9 cellular contexts compared by ENCODE assay signal in the genomic region with DNA sequence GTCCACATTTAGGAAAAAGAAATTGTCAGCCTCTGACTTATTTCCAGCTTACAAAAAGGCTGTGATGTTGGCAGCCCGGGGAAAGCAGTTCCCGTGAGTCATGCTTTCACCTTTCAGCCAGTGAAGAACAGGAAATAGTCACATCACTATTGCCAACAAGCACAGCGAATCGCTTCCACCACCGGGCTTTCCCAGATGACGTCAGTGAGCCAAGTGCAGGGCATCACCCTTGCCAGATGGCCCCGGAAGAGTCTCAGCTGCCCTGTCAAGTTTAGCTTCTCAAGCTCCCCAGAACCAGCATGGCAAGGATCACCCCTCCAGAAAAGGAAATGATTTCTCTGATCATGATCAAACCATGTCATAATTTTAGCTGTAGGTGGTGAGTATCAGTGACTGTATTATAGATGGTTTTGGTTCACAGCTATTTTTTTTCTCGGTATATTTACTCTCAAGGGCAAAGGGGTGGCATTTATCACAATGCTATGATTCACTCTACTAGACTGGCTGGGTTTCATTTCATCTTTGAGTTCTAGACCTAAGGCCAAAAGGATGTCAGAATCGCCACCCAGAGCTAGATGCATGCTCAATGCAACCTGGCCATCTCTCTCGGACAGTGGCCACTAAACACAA. TPM values are rescaled to one million over a fixed set of nuclear protein-coding genes. Genes with fewer than 3 reads are reported as not detected.
DNase-seq lines count a peak whose midpoint lies in the region; ATAC-seq and TF ChIP-seq lines count a peak whose summit lies in the region.
"Had no signal": no experiment of that assay in that cellular context is flagged by ENCODE, and none has a peak within 500 bp of the region (broad histone marks: within the 10 kb centered on the region; RNA-seq: fewer than 3 reads in every experiment).

No MANE protein-coding gene starts in this region.

- H3K27me3 Mint-ChIP-seq in T-helper 17 cell: no peaks in the 10 kb centered on the region
- H3K27me3 Mint-ChIP-seq in Caco-2 (ENCODE audit: insufficient read depth, unreplicated experiment): no peaks in the 10 kb centered on the region

- H3K27me3 ChIP-seq in Loucy (ENCODE audit: insufficient read depth, low read length, poor library complexity, severe bottlenecking): no peaks in the 10 kb centered on the region
- no peaks in the 10 kb centered on the region for H3K27me3 ChIP-seq in ascending aorta
- H3K27me3 ChIP-seq in Caco-2 (replicated peaks; ENCODE audit: control insufficient read depth, insufficient read depth, low read length): no peaks in the 10 kb centered on the region

- H3K27ac ChIP-seq in ascending aorta: peak overlapping the region; percentile 83 to 89

- H2AFZ ChIP-seq in Loucy (ENCODE audit: low read length): peak overlapping the region; percentile 76

- TF ChIP-seq CTCF in Loucy (conservative IDR thresholded peaks at IDR 0.05; ENCODE audit: low read length) (no peak), ascending aorta (IDR thresholded peaks at IDR 0.05) (no peak), Caco-2 (IDR thresholded peaks at IDR 0.05; ENCODE audit: insufficient read depth in 1 of 2, low read depth in 1 of 2, low read length in 1 of 2, severe bottlenecking in 1 of 2, unreplicated experiment in 1 of 2) (no peak)

- peak overlapping the region; percentile 79 for H3K4me2 ChIP-seq in Loucy (ENCODE audit: low read depth, low read length, poor library complexity, severe bottlenecking)

- peak overlapping the region; percentile 57 for H3K4me3 ChIP-seq in Loucy (ENCODE audit: low read length, poor library complexity, severe bottlenecking)
- no peak overlapping the region for H3K4me3 ChIP-seq in ascending aorta
- H3K4me3 ChIP-seq in Caco-2 (ENCODE audit: low read depth, low read length): no peak overlapping the region

- no peaks in the 10 kb centered on the region for H3K36me3 Mint-ChIP-seq in T-helper 17 cell (ENCODE audit: low read depth)
- peaks cover 4% of the 10 kb centered on the region for H3K36me3 Mint-ChIP-seq in Caco-2 (ENCODE audit: insufficient read depth, unreplicated experiment)

- no peaks in the 10 kb centered on the region for H3K9me3 Mint-ChIP-seq in Caco-2 (ENCODE audit: unreplicated experiment)
- H3K9me3 Mint-ChIP-seq: nephron had no signal

- H3K9ac ChIP-seq in Loucy (ENCODE audit: low read depth, low read length, poor library complexity, severe bottlenecking): peak overlapping the region; percentile 41

- H3K4me1 Mint-ChIP-seq in T-helper 17 cell (peaks cover 17% of the 10 kb centered on the region), Caco-2 (ENCODE audit: low read depth, unreplicated experiment) (no peaks in the 10 kb centered on the region)

- H3K36me3 ChIP-seq in Loucy (ENCODE audit: insufficient read depth, low read length) (no peaks in the 10 kb centered on the region), ascending aorta (no peaks in the 10 kb centered on the region), Caco-2 (ENCODE audit: control insufficient read depth, insufficient read depth, low read length) (no peaks in the 10 kb centered on the region; the same call in 1 of the 2 replicates)

- H3K9me3 ChIP-seq in Loucy (ENCODE audit: insufficient read depth, low read depth, low read length): no peaks in the 10 kb centered on the region
- no peaks in the 10 kb centered on the region for H3K9me3 ChIP-seq in T-helper 17 cell (ENCODE audit: control insufficient read depth, low read length, poor library complexity, severe bottlenecking)
- no peaks in the 10 kb centered on the region for H3K9me3 ChIP-seq in ascending aorta
- H3K9me3 ChIP-seq in Caco-2: no peaks in the 10 kb centered on the region

- H4K20me1 ChIP-seq in Loucy (ENCODE audit: insufficient read depth, low read length, poor library complexity, severe bottlenecking): no peaks in the 10 kb centered on the region

- peak overlapping the region; percentile 96 for H3K27ac Mint-ChIP-seq in T-helper 17 cell
- no peak overlapping the region for H3K27ac Mint-ChIP-seq in Caco-2 (ENCODE audit: unreplicated experiment)

- DNase-seq in GF-D8 (lab: John Stamatoyannopoulos, UW) (peak; percentile 57), H4 (ENCODE audit: low spot score) (peak; percentile 100), T-helper 17 cell (peak; percentile 75 to 85 (median 85)), ascending aorta (ENCODE audit: low spot score in 2 of 2) (peak; percentile 90 to 97), hypothalamus (lab: John Stamatoyannopoulos, UW) (peak in 39 of 51 donors; percentile 11 to 86 (median 52)), Caco-2 (no peak)
- peak; percentile 87 to 91 for DNase-seq in stimulated activated CD4-positive, alpha-beta T cell treated with anti-CD3 and anti-CD28 coated beads, Interleukin-12 subunit alpha, Interleukin-12 subunit beta, amount 100 ng/mL, for 24 hours (ENCODE audit: low read depth in 2 of 2)

- H3K4me1 ChIP-seq in Loucy (ENCODE audit: insufficient read depth, low read length, poor library complexity, severe bottlenecking) (peaks cover 15% of the 10 kb centered on the region), ascending aorta (peaks cover 5 to 27% of the 10 kb centered on the region in 2 donors), Caco-2 (peaks cover 3% of the 10 kb centered on the region; the same call in 1 of the 2 replicates)

- POLR2A ChIA-PET in Caco-2 (lab: Charles Lee): interaction anchor here (0.6 kb wide), 1 partner anchor 25 kb away, joined by 3 read pairs; no protein-coding TSS in a partner anchor

- H3K79me2 ChIP-seq in Loucy (ENCODE audit: insufficient read depth, low read length): no peaks in the 10 kb centered on the region

- no TSS peak for BruUV-seq in Caco-2 (replicated peaks; lab: Mats Ljungman, UMichigan)

- ATAC-seq in T-helper 17 cell: peak; percentile 98

- H3K4me3 Mint-ChIP-seq in T-helper 17 cell (peak overlapping the region; percentile 73), Caco-2 (ENCODE audit: unreplicated experiment) (no peak overlapping the region)
- H3K4me3 Mint-ChIP-seq: nephron had no signal

- H3F3A ChIP-seq in Loucy (ENCODE audit: low read depth): no peaks in the 10 kb centered on the region

- intact Hi-C loops in ascending aorta (cut with DNase I): loop anchor here (2.0 to 5.0 kb wide), 3 partner anchors 31 to 351 kb away; partner anchors contain the start of genes KLHL24 and MCCC1
- intact Hi-C loops in Caco-2 (cut with micrococcal nuclease; ENCODE audit: unreplicated experiment): no loop called here

- CTCF ChIA-PET in Caco-2 (lab: Charles Lee): no interaction called here

- H3K9me2 ChIP-seq in Loucy (replicated peaks; ENCODE audit: low read depth, low read length): no peaks in the 10 kb centered on the region

RNA-seq across cellular contexts. Expression of gene B3GNT5, which starts 32.9 kb away (rescaled TPM):
- total RNA-seq in H4 (2014; rRNA removed; shearing (Covaris generic)): 6.4 and 14.7 TPM in 2 replicates
- 1 to 10 TPM; 1.6 to 2.1 TPM for total RNA-seq in T-helper 17 cell
- total RNA-seq in ascending aorta: 0.11 TPM
- 9.4 and 10.9 TPM in 2 replicates for total RNA-seq in Caco-2 (2022)

Comparison
In these comparisons a context has a peak if more than half of its experiments do, and no peak if none do; other contexts are left out.
1. DNase-seq: peak in GF-D8 (single experiment), H4 (single experiment), T-helper 17 cell (3 of 3), ascending aorta (2 of 2), hypothalamus (39 of 51) and stimulated activated CD4-positive, alpha-beta T cell treated with anti-CD3 and anti-CD28 coated beads, Interleukin-12 subunit alpha, Interleukin-12 subunit beta, amount 100 ng/mL, for 24 hours (2 of 2); none in Caco-2 (0 of 2).